In the genomic region with DNA sequence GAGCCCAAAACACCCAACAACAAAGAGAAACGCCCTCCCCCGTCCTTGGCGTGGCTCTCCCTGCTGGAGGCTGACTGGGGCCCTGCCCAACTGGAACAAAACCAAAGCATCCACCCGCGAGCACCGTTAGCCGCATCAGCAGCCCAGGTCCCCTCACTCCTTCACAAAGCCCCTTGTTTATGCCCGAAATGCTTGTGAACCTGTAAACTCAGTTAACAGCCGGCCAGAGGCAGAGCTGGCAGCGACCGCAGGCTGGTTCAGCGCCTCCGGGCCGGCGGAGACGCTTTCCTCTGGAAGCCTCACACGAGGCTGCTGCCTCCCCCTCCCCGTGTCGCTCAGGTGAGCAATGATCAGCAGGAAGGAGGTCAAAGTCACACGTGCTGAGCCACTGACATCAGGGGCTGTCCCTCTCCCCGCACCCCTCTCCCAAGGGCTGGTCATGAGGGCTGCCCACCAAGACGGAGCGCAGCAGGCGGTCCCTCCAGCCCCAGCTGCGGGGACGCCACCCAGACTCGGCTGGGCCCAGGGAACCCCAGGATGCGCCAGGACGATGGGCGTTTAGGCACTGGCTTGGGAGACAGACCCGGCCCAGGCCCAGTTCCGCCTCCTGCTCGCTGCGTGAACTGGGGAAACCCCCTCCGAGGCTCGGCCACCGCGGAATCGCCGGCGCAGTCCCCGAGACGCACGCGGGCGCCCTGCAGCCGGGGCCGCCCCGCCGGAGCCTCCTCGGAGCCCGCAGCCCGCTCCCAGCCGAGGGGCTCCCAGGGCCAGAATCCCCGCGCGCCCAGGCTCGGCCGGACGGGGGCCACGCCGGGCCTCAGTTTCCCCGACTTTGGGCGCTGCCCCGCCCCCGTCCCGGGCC, we compare ENCODE assay signal across 8 cellular contexts. TPM values are rescaled to one million over a fixed set of nuclear protein-coding genes. Genes with fewer than 3 reads are reported as not detected.
DNase-seq lines count a peak whose midpoint lies in the region; ATAC-seq lines count a peak whose summit lies in the region.

No MANE protein-coding gene starts in this region.

- DNase-seq in activated CD4-positive, alpha-beta T cell treated with anti-CD3 and anti-CD28 coated beads for 36 hours, result peak; percentile 61
- DNase-seq in activated CD4-positive, alpha-beta T cell treated with anti-CD3 and anti-CD28 coated beads for 1 hour, result no peak
- peak; percentile 34 to 51 for DNase-seq in activated CD4-positive, alpha-beta T cell treated with anti-CD3 and anti-CD28 coated beads for 4 hours
- DNase-seq in myocyte (ENCODE audit: low read depth), result peak; percentile 5
- no peak for DNase-seq in GOT3 (lab: John Stamatoyannopoulos, UW)

- intact Hi-C loops in activated CD4-positive, alpha-beta T cell treated with anti-CD3 and anti-CD28 coated beads for 36 hours (cut with DNase I, micrococcal nuclease), result loop anchor here (1.0 to 5.0 kb wide), 16 partner anchors 11 to 492 kb away; a partner anchor contains a TSS

- peak overlapping the region; percentile 86 for H3K4me3 Mint-ChIP-seq in activated CD4-positive, alpha-beta T cell treated with anti-CD3 and anti-CD28 coated beads for 36 hours

- H3K27ac ChIP-seq in urinary bladder (ENCODE audit: low read depth), result no peak overlapping the region

- H3K27me3 Mint-ChIP-seq in activated CD4-positive, alpha-beta T cell treated with anti-CD3 and anti-CD28 coated beads for 36 hours, result no peaks in the 10 kb centered on the region

- H3K36me3 Mint-ChIP-seq in activated CD4-positive, alpha-beta T cell treated with anti-CD3 and anti-CD28 coated beads for 36 hours (ENCODE audit: low read depth), result peaks cover 47% of the 10 kb centered on the region

- no peaks in the 10 kb centered on the region for H3K9me3 ChIP-seq in endocrine pancreas (ENCODE audit: control insufficient read depth, low read length)

- peak overlapping the region; percentile 75 for H3K27ac Mint-ChIP-seq in activated CD4-positive, alpha-beta T cell treated with anti-CD3 and anti-CD28 coated beads for 36 hours

- 1% methylated on average over 67 of the region's 67 CpGs for WGBS in urinary bladder

- no peak overlapping the region for H3K4me3 ChIP-seq in endocrine pancreas (ENCODE audit: control insufficient read depth, insufficient read depth, low read length)
- peak overlapping the region; percentile 95 for H3K4me3 ChIP-seq in urinary bladder (ENCODE audit: low read depth, low read length)

- H3K9ac ChIP-seq in endocrine pancreas (ENCODE audit: control insufficient read depth, insufficient read depth, low read length), result peak overlapping the region; percentile 6

- H3K4me1 Mint-ChIP-seq in activated CD4-positive, alpha-beta T cell treated with anti-CD3 and anti-CD28 coated beads for 36 hours, result peaks cover 42% of the 10 kb centered on the region

- no peaks in the 10 kb centered on the region for H3K9me3 Mint-ChIP-seq in activated CD4-positive, alpha-beta T cell treated with anti-CD3 and anti-CD28 coated beads for 36 hours (ENCODE audit: low read depth)

- H3K4me1 ChIP-seq in endocrine pancreas (ENCODE audit: control insufficient read depth, insufficient read depth, low read length), result no peaks in the 10 kb centered on the region
- H3K4me1 ChIP-seq in urinary bladder (ENCODE audit: insufficient read depth), result no peaks in the 10 kb centered on the region

- POLR2A ChIA-PET in activated CD4-positive, alpha-beta T cell treated with anti-CD3 and anti-CD28 coated beads for 36 hours (lab: Charles Lee), result no interaction called here

- ATAC-seq in activated CD4-positive, alpha-beta T cell treated with anti-CD3 and anti-CD28 coated beads for 36 hours, result peak; percentile 5
- peak; percentile 23 for ATAC-seq in HG03571 (IDR thresholded peaks at IDR 0.05; ENCODE audit: unreplicated experiment)

- no peaks in the 10 kb centered on the region for H3K36me3 ChIP-seq in endocrine pancreas (ENCODE audit: control insufficient read depth, insufficient read depth, low read length)
- no peaks in the 10 kb centered on the region for H3K36me3 ChIP-seq in urinary bladder (ENCODE audit: insufficient read depth)

- CTCF ChIA-PET in activated CD4-positive, alpha-beta T cell treated with anti-CD3 and anti-CD28 coated beads for 36 hours (lab: Charles Lee), result interaction anchor here (0.6 to 0.7 kb wide), 2 partner anchors 144 to 158 kb away, joined by 3 read pairs; no protein-coding TSS in a partner anchor

- H3K27me3 ChIP-seq in endocrine pancreas (ENCODE audit: control insufficient read depth, insufficient read depth, low read length), result no peaks in the 10 kb centered on the region

RNA-seq across cellular contexts. Expression of a gene that starts 0.6 kb away (rescaled TPM):
- 10 to 100 TPM; 12.4 to 16.8 TPM for total RNA-seq in activated CD4-positive, alpha-beta T cell treated with anti-CD3 and anti-CD28 coated beads for 36 hours
- 7.6 and 9.2 TPM in 2 replicates for total RNA-seq in myocyte
- polyA plus RNA-seq in myocyte (2012), result 6.5 TPM
- 4.4 TPM for total RNA-seq in urinary bladder
- polyA plus RNA-seq in urinary bladder, result 7.3 TPM

RNA-seq across cellular contexts. Expression of a gene that starts 11.0 kb away (rescaled TPM):
- 10 to 100 TPM; 57.2 to 67.7 TPM for total RNA-seq in activated CD4-positive, alpha-beta T cell treated with anti-CD3 and anti-CD28 coated beads for 36 hours
- total RNA-seq in myocyte, result 46.6 and 48.2 TPM in 2 replicates
- polyA plus RNA-seq in myocyte (2012), result 50.1 TPM
- total RNA-seq in urinary bladder, result 20.4 TPM
- polyA plus RNA-seq in urinary bladder, result 37.5 TPM

RNA-seq across cellular contexts. Expression of a gene that starts 11.1 kb away (rescaled TPM):
- 100 to 1,000 TPM in 1 of 2 experiments, 10 to 100 TPM in 1; 88.0 to 113 TPM for total RNA-seq in activated CD4-positive, alpha-beta T cell treated with anti-CD3 and anti-CD28 coated beads for 36 hours
- total RNA-seq in myocyte, result 49.9 and 60.5 TPM in 2 replicates
- polyA plus RNA-seq in myocyte (2012), result 61.9 TPM
- 15.1 TPM for total RNA-seq in urinary bladder
- 43.7 TPM for polyA plus RNA-seq in urinary bladder

RNA-seq across cellular contexts. Expression of a gene that starts 25.9 kb away (rescaled TPM):
- 1 to 10 TPM in 1 of 2 experiments, under 1 TPM in 1; 0.98 to 1.1 TPM for total RNA-seq in activated CD4-positive, alpha-beta T cell treated with anti-CD3 and anti-CD28 coated beads for 36 hours
- 0.21 and 0.91 TPM in 2 replicates for total RNA-seq in myocyte
- 1.7 TPM for polyA plus RNA-seq in myocyte (2012)
- total RNA-seq in urinary bladder, result 3.2 TPM
- 2.9 TPM for polyA plus RNA-seq in urinary bladder

RNA-seq across cellular contexts. Expression of a gene that starts 35.9 kb away (rescaled TPM):
- total RNA-seq in activated CD4-positive, alpha-beta T cell treated with anti-CD3 and anti-CD28 coated beads for 36 hours, result 10 to 100 TPM; 11.7 to 12.8 TPM
- total RNA-seq in myocyte, result 17.0 and 34.0 TPM in 2 replicates
- polyA plus RNA-seq in myocyte (2012), result 19.2 TPM
- 4.2 TPM for total RNA-seq in urinary bladder
- polyA plus RNA-seq in urinary bladder, result 14.9 TPM

Comparison
In these comparisons a context has a peak if more than half of its experiments do, and no peak if none do; other contexts are left out.
1. DNase-seq: peak in activated CD4-positive, alpha-beta T cell treated with anti-CD3 and anti-CD28 coated beads for 36 hours (single experiment), activated CD4-positive, alpha-beta T cell treated with anti-CD3 and anti-CD28 coated beads for 4 hours (2 of 2) and myocyte (single experiment); none in activated CD4-positive, alpha-beta T cell treated with anti-CD3 and anti-CD28 coated beads for 1 hour (single experiment) and GOT3 (single experiment).